Comparison of ENCODE assay signal across 31 cellular contexts in the genomic region with DNA sequence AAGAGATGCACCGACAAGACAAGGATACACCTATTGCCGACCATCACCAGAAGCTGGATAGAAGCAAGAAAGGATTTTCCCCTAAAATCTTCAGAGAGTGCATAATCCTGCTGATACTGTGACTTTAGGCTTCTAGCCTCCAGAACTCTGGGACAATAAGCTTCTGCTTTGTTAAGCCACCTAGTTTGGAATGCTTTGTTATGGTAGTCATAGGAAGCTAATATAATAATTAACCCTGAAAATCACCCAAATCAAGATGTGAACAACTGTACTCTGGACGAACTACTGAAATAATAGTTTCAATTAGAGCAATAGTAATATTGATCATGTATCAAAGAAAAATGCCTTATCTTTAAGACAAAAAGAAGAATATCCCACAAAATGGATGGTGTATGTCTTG.
"Had no signal": no experiment of that assay in that cellular context is flagged by ENCODE, and none has a peak within 500 bp of the region (broad histone marks: within the 10 kb centered on the region; RNA-seq: fewer than 3 reads in every experiment).

No MANE protein-coding gene starts in this region.

- DNase-seq: activated CD4-positive, alpha-beta memory T cell treated with anti-CD3 and anti-CD28 coated beads for 36 hours; activated CD4-positive, alpha-beta T cell treated with anti-CD3 and anti-CD28 coated beads for 36 hours; activated CD4-positive, alpha-beta T cell treated with anti-CD3 and anti-CD28 coated beads, Interleukin-2, amount 10 ng/mL, durations not matched to agents 24 days and 14 days; activated CD4-positive, CD25-positive, alpha-beta regulatory T cell; activated CD4-positive, CD25-positive, alpha-beta regulatory T cell treated with anti-CD3 and anti-CD28 coated beads, Interleukin-2, amount 50 U/mL, for 72 hours; activated CD8-positive, alpha-beta memory T cell treated with anti-CD3 and anti-CD28 coated beads, Interleukin-2, amount 10 ng/mL, durations not matched to agents 7 days and 5 days; activated CD8-positive, alpha-beta memory T cell treated with anti-CD3 and anti-CD28 coated beads, Interleukin-2, amount 50 U/mL, for 48 hours; activated CD8-positive, alpha-beta T cell treated with anti-CD3 and anti-CD28 coated beads, Interleukin-2, amount 10 ng/mL, durations not matched to agents 7 days and 5 days; activated gamma-delta T cell treated with Interleukin-2 at 50 U/mL for 16 hours; activated naive CD4-positive, alpha-beta T cell treated with anti-CD3 and anti-CD28 coated beads, Interleukin-2, amount 50 U/mL, for 16 hours; activated naive CD4-positive, alpha-beta T cell treated with Interleukin-2 at 50 U/mL for 16 hours; activated T-cell treated with anti-CD3 and anti-CD28 coated beads for 4 hours; activated T-cell treated with anti-CD3 and anti-CD28 coated beads, Interleukin-2, amount 50 U/mL, for 24 hours; activated T-cell treated with anti-CD3 and anti-CD28 coated beads, Interleukin-2, amount 50 U/mL, for 72 hours; amniotic stem cell; anterior cingulate cortex; brain microvascular endothelial cell; effector CD8-positive, alpha-beta T cell; foreskin fibroblast; glutamatergic neuron; heart left ventricle; T-helper 1 cell; T-helper 17 cell; T1000 had no signal

- H3K4me3 ChIP-seq: heart left ventricle had no signal

- ATAC-seq: activated CD4-positive, alpha-beta T cell treated with anti-CD3 and anti-CD28 coated beads for 36 hours; activated CD8-positive, alpha-beta memory T cell treated with anti-CD3 and anti-CD28 coated beads, Interleukin-2, amount 10 ng/mL, durations not matched to agents 7 days and 5 days; activated CD8-positive, alpha-beta T cell treated with anti-CD3 and anti-CD28 coated beads, Interleukin-2, amount 10 ng/mL, durations not matched to agents 7 days and 5 days; activated T-cell treated with anti-CD3 and anti-CD28 coated beads, Interleukin-2, amount 50 U/mL, for 72 hours; esophagus mucosa; heart left ventricle; T-helper 17 cell had no signal

- FAIRE-seq: astrocyte, bronchial epithelial cell, colon, endometrium, endothelial cell of umbilical vein, frontal cortex had no signal
